15 cellular contexts compared by ENCODE assay signal in the genomic region with DNA sequence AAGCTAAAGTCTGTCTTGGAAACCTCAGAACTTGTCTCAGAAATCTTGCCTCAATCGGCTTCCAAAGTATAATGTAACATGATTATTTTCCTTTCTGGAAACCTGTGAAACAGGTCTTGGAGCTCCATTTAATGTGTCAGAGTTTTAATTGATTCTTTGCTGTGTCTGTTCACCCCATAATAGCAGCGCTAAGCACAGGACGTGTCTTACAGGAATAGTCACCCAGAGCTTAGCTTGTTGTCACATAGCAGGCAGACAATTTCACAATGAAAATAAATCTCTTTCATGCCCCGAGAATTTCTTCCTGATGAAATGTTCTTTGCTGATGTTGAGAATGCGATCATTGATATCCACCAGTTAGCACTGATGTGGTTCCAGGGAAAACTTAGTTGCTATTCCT. TPM values are rescaled to one million over a fixed set of nuclear protein-coding genes. Genes with fewer than 3 reads are reported as not detected.
"Had no signal": no experiment of that assay in that cellular context is flagged by ENCODE, and none has a peak within 500 bp of the region (broad histone marks: within the 10 kb centered on the region; RNA-seq: fewer than 3 reads in every experiment).

No MANE protein-coding gene starts in this region.

- H3K4me1 ChIP-seq: adrenal gland, lower lobe of right lung, stomach, testis, upper lobe of right lung had no signal

- H3K4me2 ChIP-seq: hepatocyte had no signal

- H3K27me3 ChIP-seq: adrenal gland, testis, upper lobe of right lung had no signal

- H3K36me3 ChIP-seq: adrenal gland, lower lobe of right lung, stomach, upper lobe of right lung had no signal

- H3K79me2 ChIP-seq: hepatocyte had no signal

- H3K27ac ChIP-seq: adrenal gland, hepatocyte, lower lobe of right lung, stomach, testis, upper lobe of right lung had no signal

- H3K4me3 ChIP-seq: adrenal gland, hepatocyte, lower lobe of right lung, stomach, testis, upper lobe of right lung had no signal

- DNase-seq: activated CD4-positive, alpha-beta T cell treated with anti-CD3 and anti-CD28 coated beads, Interleukin-2, amount 10 ng/mL, durations not matched to agents 7 days and 5 days; activated CD8-positive, alpha-beta memory T cell treated with anti-CD3 and anti-CD28 coated beads, Interleukin-2, amount 50 U/mL, for 48 hours; activated gamma-delta T cell; activated T-cell treated with anti-CD3 and anti-CD28 coated beads, Interleukin-2, amount 50 U/mL, for 48 hours; adrenal gland; effector CD8-positive, alpha-beta T cell; foreskin fibroblast; lower lobe of right lung; stimulated activated CD4-positive, alpha-beta T cell treated with anti-CD3 and anti-CD28 coated beads, Interleukin-4, amount 100 ng/mL, for 24 hours; stomach; testis; upper lobe of right lung had no signal

- ATAC-seq: activated naive CD4-positive, alpha-beta T cell treated with anti-CD3 and anti-CD28 coated beads, Interleukin-2, amount 50 U/mL, for 72 hours; lower lobe of right lung; stimulated activated effector memory CD8-positive, alpha-beta T cell treated with anti-CD3 and anti-CD28 coated beads, Interleukin-12 subunit alpha, Interleukin-12 subunit beta, amount 100 ng/mL, for 72 hours; upper lobe of right lung had no signal

- H3K9me3 ChIP-seq: adrenal gland, lower lobe of right lung, stomach, testis, upper lobe of right lung had no signal

- H2AFZ ChIP-seq: hepatocyte had no signal

RNA-seq across cellular contexts. Expression of a gene that starts 40.2 kb away (rescaled TPM):
- total RNA-seq: activated CD4-positive, alpha-beta T cell treated with anti-CD3 and anti-CD28 coated beads, Interleukin-2, amount 10 ng/mL, durations not matched to agents 7 days and 5 days had no signal
